In the genomic region with DNA sequence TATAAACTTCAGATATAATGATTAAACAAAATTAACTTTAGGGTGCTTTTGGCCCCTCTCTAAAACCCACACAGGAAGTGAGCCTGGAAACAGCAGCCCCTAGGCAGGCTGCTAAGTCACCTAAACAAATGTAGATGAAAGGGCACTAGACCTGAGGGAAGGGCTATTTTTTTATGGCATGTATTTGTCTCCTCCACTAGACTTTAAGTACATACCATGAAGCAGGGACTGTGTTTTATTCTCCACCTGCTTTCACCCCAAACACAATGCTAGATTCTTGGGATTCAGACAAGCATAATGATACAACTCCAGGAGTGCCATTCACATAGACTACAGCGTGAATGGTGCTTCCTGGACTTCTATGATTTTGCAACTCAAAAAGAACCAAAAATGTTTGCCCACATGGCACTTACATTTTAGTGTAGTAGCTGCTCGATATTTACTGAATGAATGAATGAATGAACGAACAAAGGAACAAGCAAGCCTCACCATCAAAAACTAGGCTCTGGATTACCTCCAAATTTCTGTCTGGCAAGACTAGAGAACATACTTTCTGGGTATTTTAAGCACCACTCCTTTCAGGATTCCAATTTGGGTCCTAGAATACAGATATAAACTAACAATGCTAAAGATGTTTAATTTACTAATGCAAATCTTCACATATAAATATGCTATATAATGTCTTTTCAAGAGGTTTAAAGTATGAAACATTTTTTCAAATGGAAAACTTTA, we compare ENCODE assay signal across 1 cellular context.
TF ChIP-seq lines count a peak whose summit lies in the region.

No MANE protein-coding gene starts in this region.

TF ChIP-seq in HepG2, 621 proteins besides CTCF, POLR2A, EP300 and RAD21 (continued from another document and continues in another):
- TF ChIP-seq, protein P1, sequence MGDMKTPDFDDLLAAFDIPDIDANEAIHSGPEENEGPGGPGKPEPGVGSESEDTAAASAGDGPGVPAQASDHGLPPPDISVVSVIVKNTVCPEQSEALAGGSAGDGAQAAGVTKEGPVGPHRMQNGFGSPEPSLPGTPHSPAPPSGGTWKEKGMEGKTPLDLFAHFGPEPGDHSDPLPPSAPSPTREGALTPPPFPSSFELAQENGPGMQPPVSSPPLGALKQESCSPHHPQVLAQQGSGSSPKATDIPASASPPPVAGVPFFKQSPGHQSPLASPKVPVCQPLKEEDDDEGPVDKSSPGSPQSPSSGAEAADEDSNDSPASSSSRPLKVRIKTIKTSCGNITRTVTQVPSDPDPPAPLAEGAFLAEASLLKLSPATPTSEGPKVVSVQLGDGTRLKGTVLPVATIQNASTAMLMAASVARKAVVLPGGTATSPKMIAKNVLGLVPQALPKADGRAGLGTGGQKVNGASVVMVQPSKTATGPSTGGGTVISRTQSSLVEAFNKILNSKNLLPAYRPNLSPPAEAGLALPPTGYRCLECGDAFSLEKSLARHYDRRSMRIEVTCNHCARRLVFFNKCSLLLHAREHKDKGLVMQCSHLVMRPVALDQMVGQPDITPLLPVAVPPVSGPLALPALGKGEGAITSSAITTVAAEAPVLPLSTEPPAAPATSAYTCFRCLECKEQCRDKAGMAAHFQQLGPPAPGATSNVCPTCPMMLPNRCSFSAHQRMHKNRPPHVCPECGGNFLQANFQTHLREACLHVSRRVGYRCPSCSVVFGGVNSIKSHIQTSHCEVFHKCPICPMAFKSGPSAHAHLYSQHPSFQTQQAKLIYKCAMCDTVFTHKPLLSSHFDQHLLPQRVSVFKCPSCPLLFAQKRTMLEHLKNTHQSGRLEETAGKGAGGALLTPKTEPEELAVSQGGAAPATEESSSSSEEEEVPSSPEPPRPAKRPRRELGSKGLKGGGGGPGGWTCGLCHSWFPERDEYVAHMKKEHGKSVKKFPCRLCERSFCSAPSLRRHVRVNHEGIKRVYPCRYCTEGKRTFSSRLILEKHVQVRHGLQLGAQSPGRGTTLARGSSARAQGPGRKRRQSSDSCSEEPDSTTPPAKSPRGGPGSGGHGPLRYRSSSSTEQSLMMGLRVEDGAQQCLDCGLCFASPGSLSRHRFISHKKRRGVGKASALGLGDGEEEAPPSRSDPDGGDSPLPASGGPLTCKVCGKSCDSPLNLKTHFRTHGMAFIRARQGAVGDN (CRISPR knock-in tag; IDR thresholded peaks at IDR 0.05) = no peak
- TF ChIP-seq LCORL (IDR thresholded peaks at IDR 0.05) (no peak), LCORL (CRISPR knock-in tag; IDR thresholded peaks at IDR 0.05) (0 out of 2 replicates have a peak, but pooled peaks have one; percentile 22), FOSL2 (CRISPR knock-in tag; IDR thresholded peaks at IDR 0.05) (no peak), SALL2 (CRISPR knock-in tag; IDR thresholded peaks at IDR 0.05) (no peak), SAP130 (CRISPR knock-in tag; IDR thresholded peaks at IDR 0.05; ENCODE audit: low read depth) (no peak; the same call in 1 of the 2 replicates), ZBTB20 (CRISPR knock-in tag; IDR thresholded peaks at IDR 0.05; ENCODE audit: borderline replicate concordance, low read depth) (peak; percentile 38; the same call in 1 of the 2 replicates), ZFP82 (CRISPR knock-in tag; IDR thresholded peaks at IDR 0.05; ENCODE audit: borderline replicate concordance) (no peak), ZNF24 (IDR thresholded peaks at IDR 0.05) (peak; percentile 80), SP5 (CRISPR knock-in tag; IDR thresholded peaks at IDR 0.05; ENCODE audit: borderline replicate concordance, low read depth) (no peak), GTF2F1 (IDR thresholded peaks at IDR 0.05; ENCODE audit: low read length) (no peak), FOXA1 (IDR thresholded peaks at IDR 0.05) (no peak), FOXA1 (CRISPR knock-in tag; IDR thresholded peaks at IDR 0.05) (peak; percentile 16), ZMYM3 (CRISPR knock-in tag; IDR thresholded peaks at IDR 0.05) (0 out of 2 replicates have a peak, but pooled peaks have one; percentile 16), NFE2L2 (IDR thresholded peaks at IDR 0.05; ENCODE audit: low read length) (peak; percentile 56; the same call in 1 of the 2 replicates), PPARG (CRISPR knock-in tag; conservative IDR thresholded peaks at IDR 0.05) (peak; percentile 97), ETV5 (CRISPR knock-in tag; IDR thresholded peaks at IDR 0.05; ENCODE audit: borderline replicate concordance) (peak; percentile 56; the same call in 1 of the 2 replicates), KAT7 (CRISPR knock-in tag; IDR thresholded peaks at IDR 0.05; ENCODE audit: borderline replicate concordance) (no peak), KLF15 (CRISPR knock-in tag; IDR thresholded peaks at IDR 0.05; ENCODE audit: borderline replicate concordance) (no peak), ISX (CRISPR knock-in tag; conservative IDR thresholded peaks at IDR 0.05) (no peak), ZFP37 (CRISPR knock-in tag; IDR thresholded peaks at IDR 0.05; ENCODE audit: borderline replicate concordance) (no peak), HES4 (CRISPR knock-in tag; IDR thresholded peaks at IDR 0.05; ENCODE audit: borderline replicate concordance) (no peak), ZNF282 (IDR thresholded peaks at IDR 0.05; ENCODE audit: partially characterized antibody) (no peak), SMAD9 (CRISPR knock-in tag; IDR thresholded peaks at IDR 0.05) (no peak), ZZZ3 (CRISPR knock-in tag; IDR thresholded peaks at IDR 0.05; ENCODE audit: borderline replicate concordance) (no peak)
- TF ChIP-seq, protein P2, sequence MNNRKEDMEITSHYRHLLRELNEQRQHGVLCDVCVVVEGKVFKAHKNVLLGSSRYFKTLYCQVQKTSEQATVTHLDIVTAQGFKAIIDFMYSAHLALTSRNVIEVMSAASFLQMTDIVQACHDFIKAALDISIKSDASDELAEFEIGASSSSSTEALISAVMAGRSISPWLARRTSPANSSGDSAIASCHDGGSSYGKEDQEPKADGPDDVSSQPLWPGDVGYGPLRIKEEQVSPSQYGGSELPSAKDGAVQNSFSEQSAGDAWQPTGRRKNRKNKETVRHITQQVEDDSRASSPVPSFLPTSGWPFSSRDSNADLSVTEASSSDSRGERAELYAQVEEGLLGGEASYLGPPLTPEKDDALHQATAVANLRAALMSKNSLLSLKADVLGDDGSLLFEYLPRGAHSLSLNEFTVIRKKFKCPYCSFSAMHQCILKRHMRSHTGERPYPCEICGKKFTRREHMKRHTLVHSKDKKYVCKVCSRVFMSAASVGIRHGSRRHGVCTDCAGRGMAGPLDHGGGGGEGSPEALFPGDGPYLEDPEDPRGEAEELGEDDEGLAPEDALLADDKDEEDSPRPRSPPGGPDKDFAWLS (CRISPR knock-in tag; IDR thresholded peaks at IDR 0.05; ENCODE audit: borderline replicate concordance) = no peak
- TF ChIP-seq, protein P3, sequence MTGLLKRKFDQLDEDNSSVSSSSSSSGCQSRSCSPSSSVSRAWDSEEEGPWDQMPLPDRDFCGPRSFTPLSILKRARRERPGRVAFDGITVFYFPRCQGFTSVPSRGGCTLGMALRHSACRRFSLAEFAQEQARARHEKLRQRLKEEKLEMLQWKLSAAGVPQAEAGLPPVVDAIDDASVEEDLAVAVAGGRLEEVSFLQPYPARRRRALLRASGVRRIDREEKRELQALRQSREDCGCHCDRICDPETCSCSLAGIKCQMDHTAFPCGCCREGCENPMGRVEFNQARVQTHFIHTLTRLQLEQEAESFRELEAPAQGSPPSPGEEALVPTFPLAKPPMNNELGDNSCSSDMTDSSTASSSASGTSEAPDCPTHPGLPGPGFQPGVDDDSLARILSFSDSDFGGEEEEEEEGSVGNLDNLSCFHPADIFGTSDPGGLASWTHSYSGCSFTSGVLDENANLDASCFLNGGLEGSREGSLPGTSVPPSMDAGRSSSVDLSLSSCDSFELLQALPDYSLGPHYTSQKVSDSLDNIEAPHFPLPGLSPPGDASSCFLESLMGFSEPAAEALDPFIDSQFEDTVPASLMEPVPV (CRISPR knock-in tag; IDR thresholded peaks at IDR 0.05) = no peak
- TF ChIP-seq, protein P4, sequence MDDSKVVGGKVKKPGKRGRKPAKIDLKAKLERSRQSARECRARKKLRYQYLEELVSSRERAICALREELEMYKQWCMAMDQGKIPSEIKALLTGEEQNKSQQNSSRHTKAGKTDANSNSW (CRISPR knock-in tag; IDR thresholded peaks at IDR 0.05; ENCODE audit: borderline replicate concordance) = no peak
- TF ChIP-seq, protein P5, sequence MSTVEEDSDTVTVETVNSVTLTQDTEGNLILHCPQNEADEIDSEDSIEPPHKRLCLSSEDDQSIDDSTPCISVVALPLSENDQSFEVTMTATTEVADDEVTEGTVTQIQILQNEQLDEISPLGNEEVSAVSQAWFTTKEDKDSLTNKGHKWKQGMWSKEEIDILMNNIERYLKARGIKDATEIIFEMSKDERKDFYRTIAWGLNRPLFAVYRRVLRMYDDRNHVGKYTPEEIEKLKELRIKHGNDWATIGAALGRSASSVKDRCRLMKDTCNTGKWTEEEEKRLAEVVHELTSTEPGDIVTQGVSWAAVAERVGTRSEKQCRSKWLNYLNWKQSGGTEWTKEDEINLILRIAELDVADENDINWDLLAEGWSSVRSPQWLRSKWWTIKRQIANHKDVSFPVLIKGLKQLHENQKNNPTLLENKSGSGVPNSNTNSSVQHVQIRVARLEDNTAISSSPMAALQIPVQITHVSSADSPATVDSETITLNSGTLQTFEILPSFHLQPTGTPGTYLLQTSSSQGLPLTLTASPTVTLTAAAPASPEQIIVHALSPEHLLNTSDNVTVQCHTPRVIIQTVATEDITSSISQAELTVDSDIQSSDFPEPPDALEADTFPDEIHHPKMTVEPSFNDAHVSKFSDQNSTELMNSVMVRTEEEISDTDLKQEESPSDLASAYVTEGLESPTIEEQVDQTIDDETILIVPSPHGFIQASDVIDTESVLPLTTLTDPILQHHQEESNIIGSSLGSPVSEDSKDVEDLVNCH (CRISPR knock-in tag; IDR thresholded peaks at IDR 0.05) = no peak
- TF ChIP-seq, protein P6, sequence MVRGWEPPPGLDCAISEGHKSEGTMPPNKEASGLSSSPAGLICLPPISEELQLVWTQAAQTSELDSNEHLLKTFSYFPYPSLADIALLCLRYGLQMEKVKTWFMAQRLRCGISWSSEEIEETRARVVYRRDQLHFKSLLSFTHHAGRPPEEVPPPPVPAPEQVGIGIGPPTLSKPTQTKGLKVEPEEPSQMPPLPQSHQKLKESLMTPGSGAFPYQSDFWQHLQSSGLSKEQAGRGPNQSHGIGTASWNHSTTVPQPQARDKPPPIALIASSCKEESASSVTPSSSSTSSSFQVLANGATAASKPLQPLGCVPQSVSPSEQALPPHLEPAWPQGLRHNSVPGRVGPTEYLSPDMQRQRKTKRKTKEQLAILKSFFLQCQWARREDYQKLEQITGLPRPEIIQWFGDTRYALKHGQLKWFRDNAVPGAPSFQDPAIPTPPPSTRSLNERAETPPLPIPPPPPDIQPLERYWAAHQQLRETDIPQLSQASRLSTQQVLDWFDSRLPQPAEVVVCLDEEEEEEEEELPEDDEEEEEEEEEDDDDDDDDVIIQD (CRISPR knock-in tag; IDR thresholded peaks at IDR 0.05; ENCODE audit: low read depth) = peak; percentile 30; the same call in 1 of the 2 replicates
- TF ChIP-seq, protein P7, sequence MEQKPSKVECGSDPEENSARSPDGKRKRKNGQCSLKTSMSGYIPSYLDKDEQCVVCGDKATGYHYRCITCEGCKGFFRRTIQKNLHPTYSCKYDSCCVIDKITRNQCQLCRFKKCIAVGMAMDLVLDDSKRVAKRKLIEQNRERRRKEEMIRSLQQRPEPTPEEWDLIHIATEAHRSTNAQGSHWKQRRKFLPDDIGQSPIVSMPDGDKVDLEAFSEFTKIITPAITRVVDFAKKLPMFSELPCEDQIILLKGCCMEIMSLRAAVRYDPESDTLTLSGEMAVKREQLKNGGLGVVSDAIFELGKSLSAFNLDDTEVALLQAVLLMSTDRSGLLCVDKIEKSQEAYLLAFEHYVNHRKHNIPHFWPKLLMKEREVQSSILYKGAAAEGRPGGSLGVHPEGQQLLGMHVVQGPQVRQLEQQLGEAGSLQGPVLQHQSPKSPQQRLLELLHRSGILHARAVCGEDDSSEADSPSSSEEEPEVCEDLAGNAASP (CRISPR knock-in tag; IDR thresholded peaks at IDR 0.05; ENCODE audit: borderline replicate concordance) = no peak
- TF ChIP-seq, protein P8, sequence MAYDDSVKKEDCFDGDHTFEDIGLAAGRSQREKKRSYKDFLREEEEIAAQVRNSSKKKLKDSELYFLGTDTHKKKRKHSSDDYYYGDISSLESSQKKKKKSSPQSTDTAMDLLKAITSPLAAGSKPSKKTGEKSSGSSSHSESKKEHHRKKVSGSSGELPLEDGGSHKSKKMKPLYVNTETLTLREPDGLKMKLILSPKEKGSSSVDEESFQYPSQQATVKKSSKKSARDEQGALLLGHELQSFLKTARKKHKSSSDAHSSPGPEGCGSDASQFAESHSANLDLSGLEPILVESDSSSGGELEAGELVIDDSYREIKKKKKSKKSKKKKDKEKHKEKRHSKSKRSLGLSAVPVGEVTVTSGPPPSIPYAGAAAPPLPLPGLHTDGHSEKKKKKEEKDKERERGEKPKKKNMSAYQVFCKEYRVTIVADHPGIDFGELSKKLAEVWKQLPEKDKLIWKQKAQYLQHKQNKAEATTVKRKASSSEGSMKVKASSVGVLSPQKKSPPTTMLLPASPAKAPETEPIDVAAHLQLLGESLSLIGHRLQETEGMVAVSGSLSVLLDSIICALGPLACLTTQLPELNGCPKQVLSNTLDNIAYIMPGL (CRISPR knock-in tag; IDR thresholded peaks at IDR 0.05; ENCODE audit: borderline replicate concordance in 1 of 2, low read depth in 1 of 2) = no peak
- TF ChIP-seq, protein P9, sequence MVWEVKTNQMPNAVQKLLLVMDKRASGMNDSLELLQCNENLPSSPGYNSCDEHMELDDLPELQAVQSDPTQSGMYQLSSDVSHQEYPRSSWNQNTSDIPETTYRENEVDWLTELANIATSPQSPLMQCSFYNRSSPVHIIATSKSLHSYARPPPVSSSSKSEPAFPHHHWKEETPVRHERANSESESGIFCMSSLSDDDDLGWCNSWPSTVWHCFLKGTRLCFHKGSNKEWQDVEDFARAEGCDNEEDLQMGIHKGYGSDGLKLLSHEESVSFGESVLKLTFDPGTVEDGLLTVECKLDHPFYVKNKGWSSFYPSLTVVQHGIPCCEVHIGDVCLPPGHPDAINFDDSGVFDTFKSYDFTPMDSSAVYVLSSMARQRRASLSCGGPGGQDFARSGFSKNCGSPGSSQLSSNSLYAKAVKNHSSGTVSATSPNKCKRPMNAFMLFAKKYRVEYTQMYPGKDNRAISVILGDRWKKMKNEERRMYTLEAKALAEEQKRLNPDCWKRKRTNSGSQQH (CRISPR knock-in tag; IDR thresholded peaks at IDR 0.05; ENCODE audit: low read depth) = no peak
- TF ChIP-seq, protein P10, sequence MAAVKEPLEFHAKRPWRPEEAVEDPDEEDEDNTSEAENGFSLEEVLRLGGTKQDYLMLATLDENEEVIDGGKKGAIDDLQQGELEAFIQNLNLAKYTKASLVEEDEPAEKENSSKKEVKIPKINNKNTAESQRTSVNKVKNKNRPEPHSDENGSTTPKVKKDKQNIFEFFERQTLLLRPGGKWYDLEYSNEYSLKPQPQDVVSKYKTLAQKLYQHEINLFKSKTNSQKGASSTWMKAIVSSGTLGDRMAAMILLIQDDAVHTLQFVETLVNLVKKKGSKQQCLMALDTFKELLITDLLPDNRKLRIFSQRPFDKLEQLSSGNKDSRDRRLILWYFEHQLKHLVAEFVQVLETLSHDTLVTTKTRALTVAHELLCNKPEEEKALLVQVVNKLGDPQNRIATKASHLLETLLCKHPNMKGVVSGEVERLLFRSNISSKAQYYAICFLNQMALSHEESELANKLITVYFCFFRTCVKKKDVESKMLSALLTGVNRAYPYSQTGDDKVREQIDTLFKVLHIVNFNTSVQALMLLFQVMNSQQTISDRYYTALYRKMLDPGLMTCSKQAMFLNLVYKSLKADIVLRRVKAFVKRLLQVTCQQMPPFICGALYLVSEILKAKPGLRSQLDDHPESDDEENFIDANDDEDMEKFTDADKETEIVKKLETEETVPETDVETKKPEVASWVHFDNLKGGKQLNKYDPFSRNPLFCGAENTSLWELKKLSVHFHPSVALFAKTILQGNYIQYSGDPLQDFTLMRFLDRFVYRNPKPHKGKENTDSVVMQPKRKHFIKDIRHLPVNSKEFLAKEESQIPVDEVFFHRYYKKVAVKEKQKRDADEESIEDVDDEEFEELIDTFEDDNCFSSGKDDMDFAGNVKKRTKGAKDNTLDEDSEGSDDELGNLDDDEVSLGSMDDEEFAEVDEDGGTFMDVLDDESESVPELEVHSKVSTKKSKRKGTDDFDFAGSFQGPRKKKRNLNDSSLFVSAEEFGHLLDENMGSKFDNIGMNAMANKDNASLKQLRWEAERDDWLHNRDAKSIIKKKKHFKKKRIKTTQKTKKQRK (IDR thresholded peaks at IDR 0.05; ENCODE audit: low read length) = no peak
